ENCODE assay signal across 11 cellular contexts in the genomic region with DNA sequence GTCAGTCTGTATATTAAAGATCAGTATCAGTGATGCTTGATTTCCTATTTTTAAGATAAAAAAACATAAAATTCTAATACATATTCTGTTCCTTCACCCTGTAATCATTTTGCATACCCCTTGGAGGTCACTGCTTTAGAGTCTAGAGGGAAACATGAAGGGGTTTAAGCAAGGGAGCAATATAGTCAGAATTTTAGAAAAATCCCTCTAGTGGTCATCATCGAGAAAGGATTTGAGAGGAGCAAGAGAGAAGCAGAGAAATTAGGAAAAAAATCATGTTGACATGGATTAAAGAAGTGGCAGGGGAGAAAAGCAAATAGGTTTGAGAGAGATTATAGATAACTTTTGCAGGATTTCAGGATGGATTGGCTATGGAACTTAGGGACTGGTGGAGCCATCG. TPM values are rescaled to one million over a fixed set of nuclear protein-coding genes. Genes with fewer than 3 reads are reported as not detected.
DNase-seq lines count a peak whose midpoint lies in the region; ATAC-seq and TF ChIP-seq lines count a peak whose summit lies in the region.
"Had no signal": no experiment of that assay in that cellular context is flagged by ENCODE, and none has a peak within 500 bp of the region (broad histone marks: within the 10 kb centered on the region; RNA-seq: fewer than 3 reads in every experiment).

No MANE protein-coding gene starts in this region.

- TF ChIP-seq POLR2A in esophagus squamous epithelium (IDR thresholded peaks at IDR 0.05) = no peak

- H3K27ac ChIP-seq in A673 (ENCODE audit: low read depth, low read length, poor library complexity, severe bottlenecking) (no peak overlapping the region), RWPE2 (ENCODE audit: poor library complexity, severe bottlenecking) (no peak overlapping the region), esophagus squamous epithelium (no peak overlapping the region)

- no peaks in the 10 kb centered on the region for H3K27me3 ChIP-seq in A673 (replicated peaks; ENCODE audit: insufficient read depth, low read depth, low read length, poor library complexity)
- H3K27me3 ChIP-seq in RWPE2 (ENCODE audit: insufficient read depth, poor library complexity, severe bottlenecking) = no peaks in the 10 kb centered on the region
- no peaks in the 10 kb centered on the region for H3K27me3 ChIP-seq in esophagus squamous epithelium

- CTCF ChIA-PET in A673 (lab: Charles Lee) = no interaction called here

- H3K4me3 ChIP-seq in A673 (ENCODE audit: low read depth, low read length, poor library complexity, severe bottlenecking) (no peak overlapping the region), RWPE2 (ENCODE audit: severe bottlenecking) (no peak overlapping the region), fibroblast of pulmonary artery (replicated peaks; ENCODE audit: low read depth, low read length) (no peak overlapping the region), esophagus squamous epithelium (no peak overlapping the region)

- H3K9me3 ChIP-seq in A673 (ENCODE audit: low read depth, low read length, poor library complexity, severe bottlenecking) = no peaks in the 10 kb centered on the region
- H3K9me3 ChIP-seq in RWPE2 (ENCODE audit: severe bottlenecking) = no peaks in the 10 kb centered on the region
- H3K9me3 ChIP-seq in esophagus squamous epithelium = no peaks in the 10 kb centered on the region

- TF ChIP-seq CTCF in A673 (conservative IDR thresholded peaks at IDR 0.05; ENCODE audit: low read depth, low read length) (peak; percentile 37; the same call in 1 of the 2 replicates), GM12873 (IDR thresholded peaks at IDR 0.05; ENCODE audit: insufficient read depth, low read depth, low read length, missing control alignments) (peak; percentile 32), RWPE2 (IDR thresholded peaks at IDR 0.05; ENCODE audit: poor library complexity, severe bottlenecking) (peak; percentile 35), fibroblast of pulmonary artery (IDR thresholded peaks at IDR 0.05; ENCODE audit: low read length, missing control alignments) (peak; percentile 42), esophagus squamous epithelium (IDR thresholded peaks at IDR 0.05) (peak in 1 of 6 experiments; percentile 11)

- no TSS peak for BruUV-seq in A673 (replicated peaks; lab: Mats Ljungman, UMichigan)

- peaks cover 3% of the 10 kb centered on the region for H3K36me3 ChIP-seq in A673 (ENCODE audit: insufficient read depth, low read length, poor library complexity, severe bottlenecking)
- H3K36me3 ChIP-seq in RWPE2 (ENCODE audit: low read depth) = 0 out of 2 replicates have a peak, but pooled peaks cover 3% of the 10 kb centered on the region
- H3K36me3 ChIP-seq in esophagus squamous epithelium = peaks cover 0 to 10% (median 0%) of the 10 kb centered on the region in 3 donors

- 33 to 54% methylated on average over 2 of the region's 2 CpGs for WGBS in esophagus squamous epithelium, 2 donors

- intact Hi-C loops in A673 (cut with micrococcal nuclease; ENCODE audit: unreplicated experiment) (no loop called here), esophagus squamous epithelium (cut with DNase I) (no loop called here)

- ATAC-seq in RWPE2 (ENCODE audit: low read depth) (no peak), GM21576 (IDR thresholded peaks at IDR 0.05; ENCODE audit: unreplicated experiment) (no peak), HG02981 (IDR thresholded peaks at IDR 0.05; ENCODE audit: unreplicated experiment) (no peak), GM19351 (IDR thresholded peaks at IDR 0.05; ENCODE audit: unreplicated experiment) (no peak)

- DNase-seq in A673 (ENCODE audit: low spot score) (peak; percentile 19), RWPE2 (ENCODE audit: low spot score) (no peak), fibroblast of pulmonary artery (ENCODE audit: low read depth) (peak; percentile 17), esophagus squamous epithelium (lab: John Stamatoyannopoulos, UW) (no peak)
- DNase-seq: anterior cingulate cortex, NCI-H226 had no signal

- H3K4me1 ChIP-seq in A673 (ENCODE audit: insufficient read depth, low read length, poor library complexity, severe bottlenecking) (no peaks in the 10 kb centered on the region), RWPE2 (ENCODE audit: insufficient read depth, poor library complexity, severe bottlenecking) (peaks cover 20% of the 10 kb centered on the region), esophagus squamous epithelium (peaks cover 6 to 30% (median 10%) of the 10 kb centered on the region in 3 donors)

- POLR2A ChIA-PET in A673 (lab: Charles Lee; ENCODE audit: low non-redundant PET) = no interaction called here

RNA-seq across cellular contexts. Expression of gene APEX2, which starts 11.1 kb away (rescaled TPM):
- 23.5 and 27.5 TPM in 2 replicates for total RNA-seq in A673 (2021)
- total RNA-seq in esophagus squamous epithelium = 10 to 100 TPM; 11.4 to 16.7 (median 13.5) TPM

RNA-seq across cellular contexts. Expression of gene PFKFB1, which starts 17.3 kb away (rescaled TPM):
- total RNA-seq in A673 (2021) (not detected in 2 replicates), esophagus squamous epithelium (not detected)

RNA-seq across cellular contexts. Expression of gene ALAS2, which starts 19.5 kb away (rescaled TPM):
- total RNA-seq in A673 (2021) (not detected in 2 replicates), esophagus squamous epithelium (not detected)
- total RNA-seq: activated CD8-positive, alpha-beta memory T cell treated with anti-CD3 and anti-CD28 coated beads for 36 hours had no signal

Comparison
In these comparisons a context has a peak if more than half of its experiments do, and no peak if none do; other contexts are left out.
1. DNase-seq: peak in A673 (single experiment) and fibroblast of pulmonary artery (single experiment); none in RWPE2 (single experiment) and esophagus squamous epithelium (single experiment).